ENCODE assay signal across 17 cellular contexts in genomic region chr9:75000835-75001234, GRCh38. TPM values are rescaled to one million over a fixed set of nuclear protein-coding genes. Genes with fewer than 3 reads are reported as not detected.
DNase-seq lines count a peak whose midpoint lies in the region; ATAC-seq and TF ChIP-seq lines count a peak whose summit lies in the region.
"Had no signal": no experiment of that assay in that cellular context is flagged by ENCODE, and none has a peak within 500 bp of the region (broad histone marks: within the 10 kb centered on the region; RNA-seq: fewer than 3 reads in every experiment).

No MANE protein-coding gene starts in this region.

- no peak overlapping the region for H3K9ac ChIP-seq in OCI-LY3 (ENCODE audit: low read length)
- H3K9ac ChIP-seq: BLaER1 had no signal

- no peak for TF ChIP-seq POLR2A in stomach (IDR thresholded peaks at IDR 0.05)

- no peak overlapping the region for H2AFZ ChIP-seq in OCI-LY3 (ENCODE audit: low read depth, low read length)
- H2AFZ ChIP-seq: GM23338 had no signal

- 68 to 100% (median 95%) methylated on average over 2 of the region's 2 CpGs for WGBS in stomach, 5 donors

- H3K9me3 ChIP-seq in OCI-LY3 (ENCODE audit: insufficient read depth, low read length) = no peaks in the 10 kb centered on the region
- H3K9me3 ChIP-seq in stomach = no peaks in the 10 kb centered on the region
- H3K9me3 ChIP-seq: BLaER1 had no signal

- no peak for TF ChIP-seq EP300 in stomach (IDR thresholded peaks at IDR 0.05)

- peaks cover 19% of the 10 kb centered on the region for H3K4me1 ChIP-seq in OCI-LY3 (ENCODE audit: low read length)
- peaks cover 0 to 11% (median 7%) of the 10 kb centered on the region in 4 donors for H3K4me1 ChIP-seq in stomach
- H3K4me1 ChIP-seq: BLaER1 had no signal

- H3K27ac ChIP-seq in OCI-LY3 (ENCODE audit: low read length) (no peak overlapping the region), stomach (no peak overlapping the region)
- H3K27ac ChIP-seq: BLaER1 had no signal

- peak overlapping the region; percentile 53 for H3K4me2 ChIP-seq in OCI-LY3 (ENCODE audit: low read length)
- H3K4me2 ChIP-seq: BLaER1, GM23338 had no signal

- TF ChIP-seq CTCF in OCI-LY3 (IDR thresholded peaks at IDR 0.05; ENCODE audit: low read depth, low read length) = no peak
- TF ChIP-seq CTCF in stomach (IDR thresholded peaks at IDR 0.05) = no peak

- ATAC-seq in GM18868 (IDR thresholded peaks at IDR 0.05; ENCODE audit: unreplicated experiment) (peak; percentile 87), GM21526 (IDR thresholded peaks at IDR 0.05; ENCODE audit: low FRiP score, unreplicated experiment) (peak; percentile 75), HG03039 (IDR thresholded peaks at IDR 0.05; ENCODE audit: unreplicated experiment) (peak; percentile 53)
- ATAC-seq: GM23338, sciatic nerve had no signal

- no peak for DNase-seq in SW 1271 (lab: John Stamatoyannopoulos, UW)
- DNase-seq in activated CD8-positive, alpha-beta memory T cell treated with anti-CD3 and anti-CD28 coated beads for 24 hours = no peak
- no peak for DNase-seq in stomach
- no peak for DNase-seq in AML-193 (lab: John Stamatoyannopoulos, UW)
- DNase-seq: activated CD4-positive, alpha-beta memory T cell treated with anti-CD3 and anti-CD28 coated beads, Interleukin-2, amount 10 ng/mL, durations not matched to agents 7 days and 5 days; activated gamma-delta T cell; DMS79 treated with DMSO at 0.1 percent for 48 hours; effector CD4-positive, alpha-beta T cell; NCI-H2029 treated with DMSO at 0.1 percent for 48 hours; Right ventricle myocardium superior had no signal

- intact Hi-C loops in stomach (cut with DNase I; ENCODE audit: low total_unique reads) = loop anchor here (5.0 kb wide), 1 partner anchor 224 kb away; no protein-coding TSS in a partner anchor

- H3K4me3 ChIP-seq in OCI-LY3 (ENCODE audit: low read length) (peak overlapping the region; percentile 13; the same call in 1 of the 2 replicates), stomach (no peak overlapping the region)
- H3K4me3 ChIP-seq: BLaER1, GM23338 had no signal

- H4K20me1 ChIP-seq in OCI-LY3 (ENCODE audit: insufficient read depth, low read length) = peaks cover 18% of the 10 kb centered on the region

- H3K79me2 ChIP-seq in OCI-LY3 (ENCODE audit: low read length) = no peaks in the 10 kb centered on the region

- H3K27me3 ChIP-seq in OCI-LY3 (ENCODE audit: low read depth, low read length) (no peaks in the 10 kb centered on the region), stomach (no peaks in the 10 kb centered on the region)
- H3K27me3 ChIP-seq: BLaER1 had no signal

- H3K36me3 ChIP-seq in OCI-LY3 (replicated peaks; ENCODE audit: low read depth, low read length) = peaks cover 3% of the 10 kb centered on the region
- peaks cover 0 to 23% (median 17%) of the 10 kb centered on the region in 4 donors for H3K36me3 ChIP-seq in stomach

RNA-seq across cellular contexts. Expression of gene CARNMT1, which starts 27.3 kb away (rescaled TPM):
- 10 to 100 TPM in 3 of 5 donors, 1 to 10 TPM in 2; 1.8 to 29.4 (median 11.4) TPM for total RNA-seq in stomach
- polyA plus RNA-seq in stomach = 1 to 10 TPM; 4.6 to 6.9 (median 6.0) TPM

RNA-seq across cellular contexts. Expression of gene C9orf40, which starts 48.1 kb away (rescaled TPM):
- 1 to 10 TPM in 2 of 5 donors, not detected in 3; 2.0 to 3.3 TPM for total RNA-seq in stomach
- polyA plus RNA-seq in stomach = 1 to 10 TPM; 1.4 to 3.3 (median 2.2) TPM
